In genomic region chr6:136582702-136583471, GRCh38 we compare ENCODE assay signal across 1 cellular context.
A peak's percentile ranks its signal among the peaks of the same experiment; 100 is the strongest.
TF ChIP-seq lines count a peak whose summit lies in the region.

No MANE protein-coding gene starts in this region.

TF ChIP-seq in A549, 52 proteins besides CTCF, POLR2A, EP300 and RAD21 (continued from another document):
- no peak for TF ChIP-seq PBX3 (IDR thresholded peaks at IDR 0.05)
- TF ChIP-seq NFE2L2 (conservative IDR thresholded peaks at IDR 0.05; ENCODE audit: low read length) = 0 out of 2 replicates have a peak, but pooled peaks have one; percentile 24
- TF ChIP-seq MAFK (IDR thresholded peaks at IDR 0.05; ENCODE audit: partially characterized antibody) = peak; percentile 26
- TF ChIP-seq ZFP36 (IDR thresholded peaks at IDR 0.05; ENCODE audit: borderline replicate concordance, partially characterized antibody) = no peak
- no peak for TF ChIP-seq BHLHE40 (IDR thresholded peaks at IDR 0.05; ENCODE audit: low read depth, low read length)
- no peak for TF ChIP-seq USF2 (IDR thresholded peaks at IDR 0.05)
- TF ChIP-seq ESRRA (IDR thresholded peaks at IDR 0.05; ENCODE audit: borderline replicate concordance, low read length) = no peak
- no peak for TF ChIP-seq HES2 (IDR thresholded peaks at IDR 0.05)
TF ChIP-seq in A549: peak in this region for 5.
